21 cellular contexts compared by ENCODE assay signal in genomic region chr5:135384898-135385297, GRCh38. TPM values are rescaled to one million over a fixed set of nuclear protein-coding genes. Genes with fewer than 3 reads are reported as not detected.
DNase-seq lines count a peak whose midpoint lies in the region; ATAC-seq, FAIRE-seq and TF ChIP-seq lines count a peak whose summit lies in the region.
"Had no signal": no experiment of that assay in that cellular context is flagged by ENCODE, and none has a peak within 500 bp of the region (broad histone marks: within the 10 kb centered on the region; RNA-seq: fewer than 3 reads in every experiment).

No MANE protein-coding gene starts in this region.

- TF ChIP-seq EP300 in HepG2 (IDR thresholded peaks at IDR 0.05; ENCODE audit: low read depth in 2 of 2, low read length in 2 of 2) (no peak), HepG2 (CRISPR knock-in tag; IDR thresholded peaks at IDR 0.05; ENCODE audit: borderline replicate concordance) (no peak), GM12878 (IDR thresholded peaks at IDR 0.05; ENCODE audit: borderline replicate concordance in 1 of 2, control insufficient read depth in 1 of 2, low read depth in 2 of 2, low read length in 2 of 2) (no peak)

- no peak overlapping the region for H3K14ac ChIP-seq in neuronal stem cell (ENCODE audit: low read length)

- H3K9ac ChIP-seq in HepG2 (ENCODE audit: insufficient read depth, low read depth, low read length) (no peak overlapping the region), GM12878 (ENCODE audit: control insufficient read depth, insufficient read depth, low read length) (no peak overlapping the region), neuronal stem cell (ENCODE audit: low read depth, low read length, poor library complexity) (peak overlapping the region; percentile 61)

- intact Hi-C loops in HepG2 (cut with micrococcal nuclease; ENCODE audit: unreplicated experiment) (no loop called here), right lobe of liver (cut with DNase I) (no loop called here), GM12878 (cut with micrococcal nuclease; ENCODE audit: unreplicated experiment) (no loop called here), A673 (cut with micrococcal nuclease; ENCODE audit: unreplicated experiment) (no loop called here), aorta (cut with DNase I) (no loop called here)

- CTCF ChIA-PET in HepG2 (lab: Yijun Ruan, JAX; ENCODE audit: low intra/inter-chr PET ratio, low total read pairs), result no interaction called here
- CTCF ChIA-PET in GM12878 (lab: Yijun Ruan, JAX), result interaction anchor here (1.0 kb wide), 1 partner anchor 16 kb away, joined by 3 read pairs; no protein-coding TSS in a partner anchor
- CTCF ChIA-PET in A673 (lab: Charles Lee), result no interaction called here

- H3K9me3 ChIP-seq in HepG2 (ENCODE audit: low read length) (no peaks in the 10 kb centered on the region), right lobe of liver (no peaks in the 10 kb centered on the region), GM12878 (replicated peaks; ENCODE audit: control insufficient read depth, insufficient read depth, low read length) (no peaks in the 10 kb centered on the region), neuronal stem cell (replicated peaks in 1 of 2; ENCODE audit: control insufficient read depth in 2 of 2, insufficient read depth in 1 of 2, low read depth in 1 of 2, low read length in 2 of 2) (no peaks in the 10 kb centered on the region), A673 (ENCODE audit: low read depth, low read length, poor library complexity, severe bottlenecking) (no peaks in the 10 kb centered on the region), aorta (ENCODE audit: control insufficient read depth, low read length) (no peaks in the 10 kb centered on the region)
- H3K9me3 ChIP-seq: Peyer's patch had no signal

- no peak overlapping the region for H4K8ac ChIP-seq in neuronal stem cell (ENCODE audit: low read depth, low read length)

- H3K4me3 ChIP-seq in HepG2 (replicated peaks in 1 of 3; ENCODE audit: insufficient read depth in 1 of 3, low read depth in 2 of 3, low read length in 3 of 3) (no peak overlapping the region), right lobe of liver (no peak overlapping the region), GM12878 (no peak overlapping the region), neuronal stem cell (ENCODE audit: low read length in 2 of 2) (no peak overlapping the region), A673 (ENCODE audit: low read depth, low read length, poor library complexity, severe bottlenecking) (no peak overlapping the region), aorta (ENCODE audit: low read length in 2 of 2) (no peak overlapping the region)
- H3K4me3 ChIP-seq: Peyer's patch had no signal

- no peak overlapping the region for H2BK12ac ChIP-seq in neuronal stem cell (ENCODE audit: low read length)

- no peak overlapping the region for H3K18ac ChIP-seq in neuronal stem cell (ENCODE audit: low read length)

- ATAC-seq in HepG2 (no peak), right lobe of liver (no peak), GM12878 (no peak), GM21367 (IDR thresholded peaks at IDR 0.05; ENCODE audit: unreplicated experiment) (no peak), aorta (ENCODE audit: low FRiP score) (no peak)

- H2AK5ac ChIP-seq in neuronal stem cell (ENCODE audit: low read depth, low read length), result no peak overlapping the region

- SMC1A ChIA-PET in GM12878 (lab: Charles Lee; ENCODE audit: uncharacterized antibody, unreplicated experiment), result no interaction called here

- in situ Hi-C loops in HepG2 (cut with HindIII; ENCODE audit: extremely low pct_ligation_motif_present, low pct_unique_long_range_greater_than_20kb) (no loop called here), GM12878 (cut with MboI) (no loop called here)

- H3K23ac ChIP-seq in neuronal stem cell (ENCODE audit: low read depth, low read length, poor library complexity), result no peak overlapping the region

- no peak overlapping the region for H3K4ac ChIP-seq in neuronal stem cell (ENCODE audit: low read length)

- H3K27ac ChIP-seq in HepG2 (ENCODE audit: extremely low read length, insufficient read depth, low read length), result no peak overlapping the region
- no peak overlapping the region for H3K27ac ChIP-seq in right lobe of liver
- no peak overlapping the region for H3K27ac ChIP-seq in GM12878 (ENCODE audit: control insufficient read depth, insufficient read depth)
- H3K27ac ChIP-seq in neuronal stem cell (replicated peaks; ENCODE audit: low read length), result no peak overlapping the region
- H3K27ac ChIP-seq in A673 (ENCODE audit: low read depth, low read length, poor library complexity, severe bottlenecking), result no peak overlapping the region
- no peak overlapping the region for H3K27ac ChIP-seq in aorta (ENCODE audit: low read depth in 1 of 2, low read length in 2 of 2)
- H3K27ac ChIP-seq: HL-60, Peyer's patch had no signal

- H4K91ac ChIP-seq in neuronal stem cell (ENCODE audit: low read depth, low read length, poor library complexity), result no peak overlapping the region

- BruUV-seq in HepG2 (replicated peaks; lab: Mats Ljungman, UMichigan) (no TSS peak), GM12878 (replicated peaks; lab: Mats Ljungman, UMichigan) (no TSS peak), A673 (replicated peaks; lab: Mats Ljungman, UMichigan) (no TSS peak)

- H2AFZ ChIP-seq in HepG2 (ENCODE audit: low read length) (no peak overlapping the region), GM12878 (ENCODE audit: control insufficient read depth, low read depth, low read length) (no peak overlapping the region), neuronal stem cell (ENCODE audit: low read length) (no peak overlapping the region)

- H2BK15ac ChIP-seq in neuronal stem cell (ENCODE audit: low read length), result no peak overlapping the region

- no peak overlapping the region for H3K4me2 ChIP-seq in HepG2 (ENCODE audit: low read depth, low read length)
- no peak overlapping the region for H3K4me2 ChIP-seq in GM12878 (ENCODE audit: control insufficient read depth, insufficient read depth)
- H3K4me2 ChIP-seq in neuronal stem cell (ENCODE audit: insufficient read depth, low read length, poor library complexity, severe bottlenecking), result no peak overlapping the region

- H3K27me3 ChIP-seq in HepG2 (ENCODE audit: control insufficient read depth in 1 of 2, insufficient read depth in 2 of 2, low read length in 2 of 2) (no peaks in the 10 kb centered on the region), right lobe of liver (no peaks in the 10 kb centered on the region), GM12878 (replicated peaks in 1 of 2; ENCODE audit: control insufficient read depth in 2 of 2, insufficient read depth in 2 of 2, low read length in 1 of 2) (no peaks in the 10 kb centered on the region), neuronal stem cell (ENCODE audit: control insufficient read depth in 3 of 3, insufficient read depth in 3 of 3, low read depth in 1 of 3, low read length in 3 of 3) (no peaks in the 10 kb centered on the region), A673 (replicated peaks; ENCODE audit: insufficient read depth, low read depth, low read length, poor library complexity) (no peaks in the 10 kb centered on the region), aorta (ENCODE audit: control insufficient read depth in 1 of 2, insufficient read depth in 2 of 2, low read length in 1 of 2) (no peaks in the 10 kb centered on the region)
- H3K27me3 ChIP-seq: Peyer's patch had no signal

- peaks cover 19% of the 10 kb centered on the region for H3K79me2 ChIP-seq in HepG2 (ENCODE audit: insufficient read depth, low read length)
- H3K79me2 ChIP-seq in GM12878 (ENCODE audit: control insufficient read depth, insufficient read depth, low read length), result peaks cover 1% of the 10 kb centered on the region

- POLR2A ChIA-PET in HepG2 (lab: Yijun Ruan, JAX) (no interaction called here), GM12878 (lab: Charles Lee) (no interaction called here), A673 (lab: Charles Lee; ENCODE audit: low non-redundant PET) (no interaction called here)

- DNase-seq in HepG2 (ENCODE audit: low spot score) (no peak), right lobe of liver (no peak), GM12878 (ENCODE audit: low read depth, low spot score) (no peak), neuronal stem cell (ENCODE audit: low spot score) (no peak), COR-L47 (lab: John Stamatoyannopoulos, UW) (no peak), A673 (ENCODE audit: low spot score) (no peak), aorta (no peak)
- DNase-seq: Calu3; CD4-positive, alpha-beta T cell; GDM1; H9; KBM-7; NCI-H1105; NCI-H2029 treated with DMSO at 0.1 percent for 48 hours; NCI-H345; NCI-H524; NCI-H774; Peyer's patch; SHP77 had no signal

- TF ChIP-seq POLR2A in HepG2 (IDR thresholded peaks at IDR 0.05; ENCODE audit: insufficient read depth in 1 of 2, low read depth in 2 of 2, low read length in 2 of 2), result no peak
- no peak for TF ChIP-seq POLR2A in right lobe of liver (IDR thresholded peaks at IDR 0.05)
- TF ChIP-seq POLR2A in GM12878 (IDR thresholded peaks at IDR 0.05; ENCODE audit: low read depth, low read length), result no peak

- RAD21 ChIA-PET in GM12878 (lab: Charles Lee; ENCODE audit: unreplicated experiment), result no interaction called here

- no peaks in the 10 kb centered on the region for H3K4me1 ChIP-seq in HepG2 (ENCODE audit: insufficient read depth, low read length)
- H3K4me1 ChIP-seq in right lobe of liver, result no peaks in the 10 kb centered on the region
- no peaks in the 10 kb centered on the region for H3K4me1 ChIP-seq in GM12878 (ENCODE audit: control insufficient read depth, insufficient read depth, low read length)
- H3K4me1 ChIP-seq in neuronal stem cell (ENCODE audit: control insufficient read depth in 2 of 2, insufficient read depth in 1 of 2, low read depth in 1 of 2, low read length in 2 of 2), result no peaks in the 10 kb centered on the region
- H3K4me1 ChIP-seq in A673 (ENCODE audit: insufficient read depth, low read length, poor library complexity, severe bottlenecking), result no peaks in the 10 kb centered on the region
- peaks cover 3 to 5% of the 10 kb centered on the region in 2 donors for H3K4me1 ChIP-seq in aorta (ENCODE audit: control insufficient read depth in 1 of 2, insufficient read depth in 2 of 2, low read length in 2 of 2)

- peaks cover 23% of the 10 kb centered on the region for H3K79me1 ChIP-seq in neuronal stem cell (ENCODE audit: low read depth, low read length)

- H3K36me3 ChIP-seq in HepG2 (replicated peaks in 1 of 2; ENCODE audit: control insufficient read depth in 1 of 2, insufficient read depth in 2 of 2, low read length in 2 of 2) (peaks cover 42 to 91% of the 10 kb centered on the region in 2 experiments), right lobe of liver (peaks cover 0 to 30% (median 9%) of the 10 kb centered on the region in 4 donors), GM12878 (ENCODE audit: control insufficient read depth in 2 of 2, insufficient read depth in 2 of 2, low read length in 1 of 2) (peaks cover 36 to 49% of the 10 kb centered on the region in 2 experiments), neuronal stem cell (replicated peaks in 1 of 2; ENCODE audit: control insufficient read depth in 2 of 2, insufficient read depth in 2 of 2, low read length in 2 of 2) (peaks cover 48 to 100% of the 10 kb centered on the region in 2 donors), A673 (ENCODE audit: insufficient read depth, low read length, poor library complexity, severe bottlenecking) (peaks cover 73% of the 10 kb centered on the region), aorta (ENCODE audit: control insufficient read depth in 1 of 2, insufficient read depth in 2 of 2, low read length in 1 of 2) (peaks cover 0 to 2% of the 10 kb centered on the region in 2 donors)

- no peak overlapping the region for H2BK5ac ChIP-seq in neuronal stem cell (ENCODE audit: low read length)

- TF ChIP-seq RAD21 in HepG2 (CRISPR knock-in tag; IDR thresholded peaks at IDR 0.05) (no peak), GM12878 (IDR thresholded peaks at IDR 0.05; ENCODE audit: insufficient read depth, low read depth, low read length) (no peak)

- TF ChIP-seq CTCF in HepG2 (CRISPR knock-in tag; IDR thresholded peaks at IDR 0.05) (no peak), right lobe of liver (IDR thresholded peaks at IDR 0.05) (no peak), GM12878 (IDR thresholded peaks at IDR 0.05 in 2 of 3, conservative IDR thresholded peaks at IDR 0.05 in 1 of 3; ENCODE audit: control insufficient read depth in 2 of 3, extremely low read depth in 1 of 3, insufficient read depth in 1 of 3, low read depth in 3 of 3, low read length in 3 of 3) (no peak), A673 (conservative IDR thresholded peaks at IDR 0.05; ENCODE audit: low read depth, low read length) (no peak)

- H4K20me1 ChIP-seq in HepG2 (ENCODE audit: insufficient read depth, low read length) (peaks cover 7% of the 10 kb centered on the region), GM12878 (ENCODE audit: control insufficient read depth, insufficient read depth) (no peaks in the 10 kb centered on the region; the same call in none of the 2 replicates)

- H2BK120ac ChIP-seq in neuronal stem cell (ENCODE audit: low read depth, low read length), result no peak overlapping the region

- FAIRE-seq in HepG2 (lab: Jason Lieb, UNC), result no peak
- no peak for FAIRE-seq in GM12878 (lab: Jason Lieb, UNC)

RNA-seq across cellular contexts. Expression of gene MACROH2A1, which starts 14.1 kb away (rescaled TPM):
- total RNA-seq in HepG2 (2016; rRNA removed; fragmentation: Illumina TruSeq; extraction: Trizol) (141 and 158 TPM in 2 replicates), right lobe of liver (100 to 1,000 TPM in 2 of 6 experiments, 10 to 100 TPM in 4; 40.0 to 113 (median 51.6) TPM), GM12878 (2014; rRNA removed) (222 and 237 TPM in 2 replicates), GM12878 (2014; rRNA removed; fragmentation: Illumina TruSeq; extraction: Trizol) (187 TPM in 2 replicates), GM12878 (2021) (196 and 198 TPM in 2 replicates), A673 (2021) (259 and 264 TPM in 2 replicates), aorta (100 to 1,000 TPM in 1 of 2 donors, 10 to 100 TPM in 1; 99.0 to 113 TPM)
- total RNA-seq in HepG2 (2016; cell fraction: cytosol; rRNA removed; fragmentation: Illumina TruSeq; extraction: Trizol; ENCODE audit: low read depth), result 34.0 and 36.6 TPM in 2 replicates
- 139 and 158 TPM in 2 replicates for total RNA-seq in HepG2 (2016; cell fraction: insoluble cytoplasmic fraction; rRNA removed; fragmentation: Illumina TruSeq; extraction: Trizol)
- 72.7 and 73.0 TPM in 2 replicates for total RNA-seq in HepG2 (2016; cell fraction: membrane; rRNA removed; fragmentation: Illumina TruSeq; extraction: Trizol)
- total RNA-seq in HepG2 (2016; cell fraction: nucleus; rRNA removed; fragmentation: Illumina TruSeq; extraction: Trizol), result 138 and 155 TPM in 2 replicates
- polyA plus RNA-seq in HepG2 (2011; rRNA removed) (64.7 and 69.1 TPM in 2 replicates), GM12878 (2011; rRNA removed) (140 and 160 TPM in 2 replicates), GM12878 (2014; fragmentation: Illumina TruSeq; extraction: Trizol) (185 and 227 TPM in 2 replicates), GM12878 (2014; fragmentation: Nextera tagmentation; extraction: Ambion mirVana) (10 to 100 TPM; 45.7 to 77.2 TPM), GM12878 (2014; rRNA removed) (195 and 201 TPM in 2 replicates), GM12878 (2016; fragmentation: Nextera tagmentation; extraction: Ambion mirVana) (100 to 1,000 TPM; 224 to 230 TPM), aorta (100 to 1,000 TPM in 1 of 2 donors, 10 to 100 TPM in 1; 79.6 to 113 TPM)
- 58.5 and 70.5 TPM in 2 replicates for polyA plus RNA-seq in HepG2 (2011; cell fraction: cytosol; rRNA removed)
- 131 and 137 TPM in 2 replicates for polyA plus RNA-seq in HepG2 (2011; cell fraction: nucleus; rRNA removed)
- 67.6 and 67.7 TPM in 2 replicates for polyA plus RNA-seq in HepG2 (2012)
- polyA plus RNA-seq in HepG2 (2016; cell fraction: cytosol; fragmentation: Illumina TruSeq; extraction: Trizol; ENCODE audit: low read depth), result 42.2 and 45.6 TPM in 2 replicates
- 188 and 202 TPM in 2 replicates for polyA plus RNA-seq in HepG2 (2016; cell fraction: insoluble cytoplasmic fraction; fragmentation: Illumina TruSeq; extraction: Trizol; ENCODE audit: low read depth)
- polyA plus RNA-seq in HepG2 (2016; cell fraction: membrane; fragmentation: Illumina TruSeq; extraction: Trizol; ENCODE audit: low read depth), result 69.9 and 70.3 TPM in 2 replicates
- 226 and 231 TPM in 2 replicates for polyA plus RNA-seq in HepG2 (2016; cell fraction: nucleus; fragmentation: Illumina TruSeq; extraction: Trizol; ENCODE audit: insufficient read depth, low read depth)
- polyA minus RNA-seq in HepG2 (2011; rRNA and poly(A)+ RNA removed; ENCODE audit: low replicate concordance), result 58.8 and 154 TPM in 2 replicates
- polyA minus RNA-seq in HepG2 (2011; cell fraction: cytosol; rRNA and poly(A)+ RNA removed), result 32.4 and 34.2 TPM in 2 replicates
- polyA minus RNA-seq in HepG2 (2011; cell fraction: nucleus; rRNA and poly(A)+ RNA removed), result 125 and 144 TPM in 2 replicates
- total RNA-seq in GM12878 (2013; cell fraction: nucleolus; rRNA removed), result 249 and 264 TPM in 2 replicates
- polyA plus RNA-seq in GM12878 (2011; ENCODE audit: low read depth), result 59.6 TPM
- 147 and 202 TPM in 2 replicates for polyA plus RNA-seq in GM12878 (2011; cell fraction: cytosol; rRNA removed)
- 281 and 380 TPM in 2 replicates for polyA plus RNA-seq in GM12878 (2011; cell fraction: nucleus; rRNA removed)
- 89.0 and 90.7 TPM in 2 replicates for polyA plus RNA-seq in GM12878 (2012)
- polyA minus RNA-seq in GM12878 (2011; rRNA and poly(A)+ RNA removed), result 100 and 128 TPM in 2 replicates
- polyA minus RNA-seq in GM12878 (2011; cell fraction: cytosol; rRNA and poly(A)+ RNA removed), result 41.8 and 48.6 TPM in 2 replicates
- polyA minus RNA-seq in GM12878 (2011; cell fraction: nucleus; rRNA and poly(A)+ RNA removed), result 101 and 204 TPM in 2 replicates
- 191 TPM for polyA plus RNA-seq in neuronal stem cell (2013, experiment 1 of 2)
- polyA plus RNA-seq in neuronal stem cell (2013, experiment 2 of 2), result 193 TPM

Comparison
In these comparisons a context has a peak if more than half of its experiments do, and no peak if none do; other contexts are left out.
1. Of the 75 proteins assayed by ChIP-seq in both HepG2 and GM12878: peak only in HepG2: none; only in GM12878: POLR2AphosphoS5; in both: none; in neither: 74.